Comparison of ENCODE assay signal across 27 cellular contexts in the genomic region with DNA sequence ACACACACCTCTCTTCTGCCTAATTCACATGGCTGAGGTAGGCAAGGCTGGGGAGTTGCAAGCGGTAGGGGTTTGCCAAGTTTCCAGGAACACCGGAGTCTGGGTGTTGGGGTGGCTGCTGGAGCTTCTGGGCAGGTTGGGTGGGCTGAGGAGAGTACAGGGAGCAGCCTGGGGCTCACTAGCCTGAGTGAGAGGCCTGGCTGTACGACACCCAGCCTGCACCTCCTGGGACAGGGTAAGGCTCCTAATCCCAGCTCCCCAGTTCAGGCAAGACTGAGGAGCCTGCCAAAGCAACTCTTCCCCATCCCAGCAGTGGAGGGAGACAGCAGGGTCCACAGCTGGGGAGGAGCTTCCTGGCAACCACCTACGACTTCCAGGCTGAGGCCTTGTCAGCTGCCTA. TPM values are rescaled to one million over a fixed set of nuclear protein-coding genes. Genes with fewer than 3 reads are reported as not detected.
DNase-seq lines count a peak whose midpoint lies in the region; ATAC-seq, FAIRE-seq and TF ChIP-seq lines count a peak whose summit lies in the region.
"Had no signal": no experiment of that assay in that cellular context is flagged by ENCODE, and none has a peak within 500 bp of the region (broad histone marks: within the 10 kb centered on the region; RNA-seq: fewer than 3 reads in every experiment).

No MANE protein-coding gene starts in this region.

- H3K4me1 ChIP-seq in right atrium auricular region (peaks cover 0 to 64% of the 10 kb centered on the region in 2 donors), K562 (replicated peaks in 1 of 2; ENCODE audit: control insufficient read depth in 2 of 2, insufficient read depth in 2 of 2, low read length in 2 of 2) (peaks cover 36 to 62% of the 10 kb centered on the region in 2 experiments), osteoblast (ENCODE audit: insufficient read depth, low read length) (no peaks in the 10 kb centered on the region), transverse colon (peaks cover 12 to 71% (median 59%) of the 10 kb centered on the region in 4 donors)

- no peaks in the 10 kb centered on the region for H3K36me3 ChIP-seq in right atrium auricular region
- H3K36me3 ChIP-seq in K562 (ENCODE audit: control insufficient read depth, insufficient read depth, low read length): no peaks in the 10 kb centered on the region
- H3K36me3 ChIP-seq in osteoblast (ENCODE audit: insufficient read depth, low read length): no peaks in the 10 kb centered on the region
- no peaks in the 10 kb centered on the region for H3K36me3 ChIP-seq in transverse colon

- H3K9me3 ChIP-seq in right atrium auricular region: no peaks in the 10 kb centered on the region
- no peaks in the 10 kb centered on the region for H3K9me3 ChIP-seq in K562 (replicated peaks; ENCODE audit: control insufficient read depth, insufficient read depth, low read depth, low read length)
- H3K9me3 ChIP-seq in osteoblast (ENCODE audit: low read depth, low read length): no peaks in the 10 kb centered on the region
- H3K9me3 ChIP-seq in transverse colon: no peaks in the 10 kb centered on the region

- peak overlapping the region; percentile 26 to 41; a peak in 3 of 4 replicates for H3K9ac ChIP-seq in K562 (ENCODE audit: insufficient read depth in 1 of 2, low read depth in 2 of 2, low read length in 2 of 2)

- in situ Hi-C loops in K562 (cut with MboI): no loop called here
- in situ Hi-C loops in transverse colon (cut with MboI; ENCODE audit: low pct_ligation_motif_present in 1 of 4, low pct_unique_long_range_greater_than_20kb in 1 of 4, low sequenced_read_pairs in 3 of 4): no loop called here

- TF ChIP-seq RAD21 in K562 (CRISPR knock-in tag; conservative IDR thresholded peaks at IDR 0.05 in 1 of 2, IDR thresholded peaks at IDR 0.05 in 1 of 2): no peak

- TF ChIP-seq CTCF in right atrium auricular region (IDR thresholded peaks at IDR 0.05) (no peak), K562 (IDR thresholded peaks at IDR 0.05 in 2 of 3, conservative IDR thresholded peaks at IDR 0.05 in 1 of 3; ENCODE audit: insufficient read depth in 2 of 3, low read depth in 1 of 3, low read length in 3 of 3) (no peak), osteoblast (IDR thresholded peaks at IDR 0.05; ENCODE audit: extremely low read depth, low read depth, low read length) (no peak), transverse colon (IDR thresholded peaks at IDR 0.05) (no peak)

- H3K79me2 ChIP-seq in K562 (ENCODE audit: control insufficient read depth, insufficient read depth, low read length): no peaks in the 10 kb centered on the region
- no peaks in the 10 kb centered on the region for H3K79me2 ChIP-seq in osteoblast (ENCODE audit: insufficient read depth, low read length)

- POLR2A ChIA-PET in K562 (lab: Yijun Ruan, JAX): interaction anchor here (0.6 kb wide), 1 partner anchor 40 kb away, joined by 3 read pairs; no protein-coding TSS in a partner anchor

- no TSS peak for BruUV-seq in K562 (replicated peaks; lab: Mats Ljungman, UMichigan)

- CTCF ChIA-PET in K562 (lab: Yijun Ruan, JAX; ENCODE audit: low intra/inter-chr PET ratio): no interaction called here

- H3K27me3 ChIP-seq in right atrium auricular region (no peaks in the 10 kb centered on the region), K562 (ENCODE audit: control insufficient read depth in 2 of 2, insufficient read depth in 2 of 2, low read length in 2 of 2) (no peaks in the 10 kb centered on the region), osteoblast (ENCODE audit: insufficient read depth, low read length) (no peaks in the 10 kb centered on the region), transverse colon (no peaks in the 10 kb centered on the region)

- peak overlapping the region; percentile 78 for H2AFZ ChIP-seq in K562 (ENCODE audit: low read depth, low read length)
- peak overlapping the region; percentile 8 for H2AFZ ChIP-seq in osteoblast (ENCODE audit: low read length)

- H3K27ac ChIP-seq in right atrium auricular region (peak overlapping the region; percentile 52 to 73), K562 (ENCODE audit: extremely low read depth, low read depth, low read length) (peak overlapping the region; percentile 27; the same call in 1 of the 3 replicates), osteoblast (ENCODE audit: low read depth, low read length) (no peak overlapping the region), transverse colon (peak overlapping the region; percentile 86 to 89 (median 88))

- H3K4me3 ChIP-seq in right atrium auricular region (no peak overlapping the region), K562 (no peak overlapping the region), osteoblast (ENCODE audit: insufficient read depth, low read length) (no peak overlapping the region), transverse colon (no peak overlapping the region)

- TF ChIP-seq POLR2A in K562 (conservative IDR thresholded peaks at IDR 0.05) (no peak), transverse colon (IDR thresholded peaks at IDR 0.05) (no peak)

- no peak overlapping the region for H3K4me2 ChIP-seq in K562 (ENCODE audit: insufficient read depth, low read length)
- H3K4me2 ChIP-seq in osteoblast (ENCODE audit: insufficient read depth, low read length): no peak overlapping the region

- DNase-seq in right atrium auricular region (ENCODE audit: low spot score) (no peak), cardiac septum (ENCODE audit: low spot score) (no peak), K562 (ENCODE audit: extremely low read depth in 1 of 4, low spot score in 3 of 4) (no peak), osteoblast (ENCODE audit: insufficient read length, low spot score, missing footprints) (no peak), transverse colon (no peak), HTR-8/SVneo (ENCODE audit: insufficient read length, low spot score) (no peak)
- DNase-seq: activated CD4-positive, alpha-beta memory T cell treated with anti-CD3 and anti-CD28 coated beads, Interleukin-2, amount 10 ng/mL, durations not matched to agents 7 days and 5 days; activated CD4-positive, CD25-positive, alpha-beta regulatory T cell; activated gamma-delta T cell; CD4-positive, alpha-beta T cell; GF-D8; NCI-H146; NCI-H510A; nucleus accumbens; retina; RPMI8226; stimulated activated CD4-positive, alpha-beta T cell treated with anti-CD3 and anti-CD28 coated beads, Interleukin-12 subunit alpha, Interleukin-12 subunit beta, amount 100 ng/mL, for 4 hours; stimulated activated CD4-positive, alpha-beta T cell treated with anti-CD3 and anti-CD28 coated beads, Interleukin-4, amount 100 ng/mL, for 4 hours had no signal

- WGBS in K562 (ENCODE audit: insufficient coverage, low coverage, missing lambda C conversion rate): 70% methylated on average over 2 of the region's 4 CpGs
- 84 to 88% methylated on average over 1 to 4 of the region's 4 CpGs for WGBS in transverse colon (ENCODE audit: low coverage in 1 of 2), 2 donors

- H3K9me1 ChIP-seq in K562 (ENCODE audit: control insufficient read depth, insufficient read depth, low read length): no peaks in the 10 kb centered on the region

- H4K20me1 ChIP-seq in K562 (replicated peaks; ENCODE audit: control insufficient read depth, insufficient read depth, low read length): no peaks in the 10 kb centered on the region
- no peaks in the 10 kb centered on the region for H4K20me1 ChIP-seq in osteoblast (ENCODE audit: insufficient read depth, low read length)

- ATAC-seq in K562 (peak; percentile 11; the same call in 2 of the 3 replicates), GM21717 (IDR thresholded peaks at IDR 0.05; ENCODE audit: unreplicated experiment) (no peak), GM19351 (IDR thresholded peaks at IDR 0.05; ENCODE audit: unreplicated experiment) (no peak)
- ATAC-seq: HCT116, SK-N-SH treated with all-trans-retinoic acid at 6 μM for 48 hours had no signal

- intact Hi-C loops in cardiac septum (cut with DNase I): no loop called here
- intact Hi-C loops in K562 (cut with micrococcal nuclease): no loop called here
- intact Hi-C loops in transverse colon (cut with DNase I; ENCODE audit: low total_unique reads): no loop called here

- FAIRE-seq in K562 (lab: Jason Lieb, UNC) (no peak), HTR-8/SVneo (lab: Jason Lieb, UNC) (no peak)
- FAIRE-seq: bronchial epithelial cell, endothelial cell of umbilical vein had no signal

- TF ChIP-seq EP300 in K562 (IDR thresholded peaks at IDR 0.05; ENCODE audit: low read length) (no peak), transverse colon (IDR thresholded peaks at IDR 0.05; ENCODE audit: low read depth) (no peak)

RNA-seq across cellular contexts. Expression of gene SPAAR, which starts 8.0 kb away (rescaled TPM):
- total RNA-seq in right atrium auricular region (1 to 10 TPM; 3.8 to 6.3 TPM), cardiac septum (4.0 TPM), K562 (2014; rRNA removed) (not detected in 2 replicates), K562 (2014; rRNA removed; fragmentation: Illumina TruSeq; extraction: Trizol) (not detected in 2 replicates), K562 (2015; rRNA removed; fragmentation: Illumina TruSeq; extraction: Trizol) (not detected in 2 replicates), K562 (2021) (not detected in 2 replicates), osteoblast (0.29 and 0.72 TPM in 2 replicates), transverse colon (1 to 10 TPM in 1 of 4 donors, under 1 TPM in 1, not detected in 2; 0.68 to 2.5 TPM)
- not detected in 2 replicates for total RNA-seq in K562 (2011; cell fraction: chromatin; rRNA removed; ENCODE audit: low replicate concordance)
- not detected in 2 replicates for total RNA-seq in K562 (2011; cell fraction: nucleolus; rRNA removed)
- not detected in 2 replicates for total RNA-seq in K562 (2011; cell fraction: nucleoplasm; rRNA removed)
- polyA plus RNA-seq in K562 (2011; rRNA removed) (not detected in 2 replicates), K562 (2014; fragmentation: Illumina TruSeq; extraction: Trizol) (not detected in 2 replicates), K562 (2014; fragmentation: Nextera tagmentation; extraction: Ambion mirVana) (not detected), K562 (2014; rRNA removed) (not detected in 2 replicates)
- not detected in 2 replicates for polyA plus RNA-seq in K562 (2011; cell fraction: cytosol; rRNA removed)
- not detected in 2 replicates for polyA plus RNA-seq in K562 (2011; cell fraction: nucleus; rRNA removed)
- polyA plus RNA-seq in K562 (2012): not detected in 2 replicates
- 0.15 TPM in 1 of 2 replicates, not detected in the other for polyA minus RNA-seq in K562 (2011; rRNA and poly(A)+ RNA removed)
- polyA minus RNA-seq in K562 (2011; cell fraction: cytosol; rRNA and poly(A)+ RNA removed): not detected in 2 replicates
- not detected in 2 replicates for polyA minus RNA-seq in K562 (2011; cell fraction: nucleus; rRNA and poly(A)+ RNA removed)
- total RNA-seq: activated CD4-positive, alpha-beta memory T cell treated with anti-CD3 and anti-CD28 coated beads, Interleukin-2, amount 10 ng/mL, durations not matched to agents 7 days and 5 days; bronchial epithelial cell; CD4-positive, alpha-beta T cell had no signal

RNA-seq across cellular contexts. Expression of gene HRCT1, which starts 11.3 kb away (rescaled TPM):
- total RNA-seq in right atrium auricular region: 10 to 100 TPM in 1 of 2 donors, 1 to 10 TPM in 1; 4.9 to 12.5 TPM
- total RNA-seq in cardiac septum: 1.5 TPM
- 0.35 TPM in 1 of 2 replicates, not detected in the other for total RNA-seq in K562 (2011; cell fraction: chromatin; rRNA removed; ENCODE audit: low replicate concordance)
- total RNA-seq in K562 (2011; cell fraction: nucleolus; rRNA removed): not detected in 2 replicates
- not detected in 2 replicates for total RNA-seq in K562 (2011; cell fraction: nucleoplasm; rRNA removed)
- total RNA-seq in K562 (2014; rRNA removed): not detected in 2 replicates
- total RNA-seq in K562 (2014; rRNA removed; fragmentation: Illumina TruSeq; extraction: Trizol): not detected in 2 replicates
- not detected in 2 replicates for total RNA-seq in K562 (2015; rRNA removed; fragmentation: Illumina TruSeq; extraction: Trizol)
- not detected in 2 replicates for total RNA-seq in K562 (2021)
- 0.08 and 0.40 TPM in 2 replicates for polyA plus RNA-seq in K562 (2011; rRNA removed)
- polyA plus RNA-seq in K562 (2011; cell fraction: cytosol; rRNA removed): 0.07 and 0.27 TPM in 2 replicates
- polyA plus RNA-seq in K562 (2011; cell fraction: nucleus; rRNA removed): 0.28 TPM in 1 of 2 replicates, not detected in the other
- not detected in 2 replicates for polyA plus RNA-seq in K562 (2012)
- not detected in 2 replicates for polyA plus RNA-seq in K562 (2014; fragmentation: Illumina TruSeq; extraction: Trizol)
- not detected for polyA plus RNA-seq in K562 (2014; fragmentation: Nextera tagmentation; extraction: Ambion mirVana)
- polyA plus RNA-seq in K562 (2014; rRNA removed): not detected in 2 replicates
- not detected in 2 replicates for polyA minus RNA-seq in K562 (2011; rRNA and poly(A)+ RNA removed)
- not detected in 2 replicates for polyA minus RNA-seq in K562 (2011; cell fraction: cytosol; rRNA and poly(A)+ RNA removed)
- polyA minus RNA-seq in K562 (2011; cell fraction: nucleus; rRNA and poly(A)+ RNA removed): 0.33 TPM in 1 of 2 replicates, not detected in the other
- 1.8 and 5.1 TPM in 2 replicates for total RNA-seq in osteoblast
- 10 to 100 TPM; 23.9 to 60.2 (median 34.3) TPM for total RNA-seq in transverse colon
- total RNA-seq: activated CD4-positive, alpha-beta memory T cell treated with anti-CD3 and anti-CD28 coated beads, Interleukin-2, amount 10 ng/mL, durations not matched to agents 7 days and 5 days; CD4-positive, alpha-beta T cell had no signal

RNA-seq across cellular contexts. Expression of gene OR2S2, which starts 40.7 kb away (rescaled TPM):
- total RNA-seq in right atrium auricular region (not detected), cardiac septum (not detected), K562 (2014; rRNA removed) (not detected in 2 replicates), K562 (2014; rRNA removed; fragmentation: Illumina TruSeq; extraction: Trizol) (not detected in 2 replicates), K562 (2015; rRNA removed; fragmentation: Illumina TruSeq; extraction: Trizol) (not detected in 2 replicates), K562 (2021) (not detected in 2 replicates), osteoblast (under 0.01 TPM in 2 replicates), transverse colon (not detected)
- total RNA-seq in K562 (2011; cell fraction: chromatin; rRNA removed; ENCODE audit: low replicate concordance): not detected in 2 replicates
- not detected in 2 replicates for total RNA-seq in K562 (2011; cell fraction: nucleolus; rRNA removed)
- total RNA-seq in K562 (2011; cell fraction: nucleoplasm; rRNA removed): not detected in 2 replicates
- polyA plus RNA-seq in K562 (2011; rRNA removed) (not detected in 2 replicates), K562 (2014; fragmentation: Illumina TruSeq; extraction: Trizol) (not detected in 2 replicates), K562 (2014; fragmentation: Nextera tagmentation; extraction: Ambion mirVana) (not detected), K562 (2014; rRNA removed) (not detected in 2 replicates)
- polyA plus RNA-seq in K562 (2011; cell fraction: cytosol; rRNA removed): not detected in 2 replicates
- not detected in 2 replicates for polyA plus RNA-seq in K562 (2011; cell fraction: nucleus; rRNA removed)
- polyA plus RNA-seq in K562 (2012): not detected in 2 replicates
- polyA minus RNA-seq in K562 (2011; rRNA and poly(A)+ RNA removed): not detected in 2 replicates
- not detected in 2 replicates for polyA minus RNA-seq in K562 (2011; cell fraction: cytosol; rRNA and poly(A)+ RNA removed)
- not detected in 2 replicates for polyA minus RNA-seq in K562 (2011; cell fraction: nucleus; rRNA and poly(A)+ RNA removed)
- total RNA-seq: activated CD4-positive, alpha-beta memory T cell treated with anti-CD3 and anti-CD28 coated beads, Interleukin-2, amount 10 ng/mL, durations not matched to agents 7 days and 5 days; bronchial epithelial cell; CD4-positive, alpha-beta T cell; endothelial cell of umbilical vein; lower leg skin; subcutaneous adipose tissue had no signal
- polyA plus RNA-seq: endothelial cell of umbilical vein had no signal

RNA-seq across cellular contexts. Expression of gene OR13J1, which starts 47.1 kb away (rescaled TPM):
- not detected for total RNA-seq in right atrium auricular region
- not detected for total RNA-seq in cardiac septum
- not detected in 2 replicates for total RNA-seq in K562 (2011; cell fraction: chromatin; rRNA removed; ENCODE audit: low replicate concordance)
- not detected in 2 replicates for total RNA-seq in K562 (2011; cell fraction: nucleolus; rRNA removed)
- total RNA-seq in K562 (2011; cell fraction: nucleoplasm; rRNA removed): not detected in 2 replicates
- total RNA-seq in K562 (2014; rRNA removed): not detected in 2 replicates
- total RNA-seq in K562 (2014; rRNA removed; fragmentation: Illumina TruSeq; extraction: Trizol): not detected in 2 replicates
- not detected in 2 replicates for total RNA-seq in K562 (2015; rRNA removed; fragmentation: Illumina TruSeq; extraction: Trizol)
- total RNA-seq in K562 (2021): not detected in 2 replicates
- not detected in 2 replicates for polyA plus RNA-seq in K562 (2011; rRNA removed)
- not detected in 2 replicates for polyA plus RNA-seq in K562 (2011; cell fraction: cytosol; rRNA removed)
- polyA plus RNA-seq in K562 (2011; cell fraction: nucleus; rRNA removed): not detected in 2 replicates
- not detected in 2 replicates for polyA plus RNA-seq in K562 (2012)
- polyA plus RNA-seq in K562 (2014; fragmentation: Illumina TruSeq; extraction: Trizol): not detected in 2 replicates
- polyA plus RNA-seq in K562 (2014; fragmentation: Nextera tagmentation; extraction: Ambion mirVana): not detected
- polyA plus RNA-seq in K562 (2014; rRNA removed): not detected in 2 replicates
- not detected in 2 replicates for polyA minus RNA-seq in K562 (2011; rRNA and poly(A)+ RNA removed)
- not detected in 2 replicates for polyA minus RNA-seq in K562 (2011; cell fraction: cytosol; rRNA and poly(A)+ RNA removed)
- not detected in 2 replicates for polyA minus RNA-seq in K562 (2011; cell fraction: nucleus; rRNA and poly(A)+ RNA removed)
- not detected in 2 replicates for total RNA-seq in osteoblast
- total RNA-seq in transverse colon: under 1 TPM in 1 of 4 donors, not detected in 3; 0.64 TPM
- total RNA-seq: activated CD4-positive, alpha-beta memory T cell treated with anti-CD3 and anti-CD28 coated beads, Interleukin-2, amount 10 ng/mL, durations not matched to agents 7 days and 5 days; bronchial epithelial cell; CD4-positive, alpha-beta T cell; endothelial cell of umbilical vein; lower leg skin; subcutaneous adipose tissue had no signal
- polyA plus RNA-seq: AG04450, endothelial cell of umbilical vein had no signal
